Comparison of ENCODE assay signal across 16 cellular contexts in genomic region chr10:58990693-58991092, GRCh38.
A peak's percentile ranks its signal among the peaks of the same experiment; 100 is the strongest.
DNase-seq lines count a peak whose midpoint lies in the region; ATAC-seq, FAIRE-seq and TF ChIP-seq lines count a peak whose summit lies in the region.
"Had no signal": no experiment of that assay in that cellular context is flagged by ENCODE, and none has a peak within 500 bp of the region (broad histone marks: within the 10 kb centered on the region; RNA-seq: fewer than 3 reads in every experiment).

No MANE protein-coding gene starts in this region.

- peaks cover 12% of the 10 kb centered on the region; the same call in 1 of the 2 replicates for H3K36me3 ChIP-seq in SU-DHL-6 (ENCODE audit: low read length)
- H3K36me3 ChIP-seq in liver (ENCODE audit: control insufficient read depth in 4 of 4, insufficient read depth in 3 of 4, low read depth in 1 of 4, low read length in 3 of 4) = no peaks in the 10 kb centered on the region
- H3K36me3 ChIP-seq in esophagus muscularis mucosa = no peaks in the 10 kb centered on the region
- H3K36me3 ChIP-seq: HAP-1 had no signal

- 72% methylated on average over 2 of the region's 2 CpGs for WGBS in liver
- WGBS in esophagus muscularis mucosa = 95% methylated on average over 2 of the region's 2 CpGs

- H3K9me2 ChIP-seq in SU-DHL-6 (replicated peaks; ENCODE audit: insufficient read depth, low read length) = no peaks in the 10 kb centered on the region

- H3K9me3 ChIP-seq in SU-DHL-6 (ENCODE audit: insufficient read depth, low read length) (peaks cover 20% of the 10 kb centered on the region; the same call in 1 of the 2 replicates), liver (ENCODE audit: control insufficient read depth in 4 of 4, low read length in 3 of 4) (peaks cover 0 to 2% (median 0%) of the 10 kb centered on the region in 4 donors), esophagus muscularis mucosa (peaks cover 0 to 13% (median 5%) of the 10 kb centered on the region in 4 donors)

- no peaks in the 10 kb centered on the region for H3K79me2 ChIP-seq in SU-DHL-6 (ENCODE audit: insufficient read depth, low read length)

- DNase-seq in caudate nucleus (lab: John Stamatoyannopoulos, UW) (no peak), urothelium cell line (ENCODE audit: low spot score) (no peak), esophagus muscularis mucosa (ENCODE audit: extremely low spot score) (no peak)
- DNase-seq in activated CD4-positive, alpha-beta T cell treated with anti-CD3 and anti-CD28 coated beads, Interleukin-2, amount 50 U/mL, for 1 hour = no peak
- DNase-seq: 8988T; CD4-positive, alpha-beta memory T cell; DMS79 treated with DMSO at 0.1 percent for 48 hours; GF-D8; GM23248; IMR-90 had no signal

- no peaks in the 10 kb centered on the region for H4K20me1 ChIP-seq in SU-DHL-6 (ENCODE audit: low read depth, low read length)
- H4K20me1 ChIP-seq: BLaER1 had no signal

- intact Hi-C loops in esophagus muscularis mucosa (cut with DNase I) = no loop called here

- TF ChIP-seq CTCF in SU-DHL-6 (IDR thresholded peaks at IDR 0.05; ENCODE audit: insufficient read depth, low read length, poor library complexity, severe bottlenecking) (no peak), liver (IDR thresholded peaks at IDR 0.05; ENCODE audit: low read depth, low read length, missing input control) (no peak), esophagus muscularis mucosa (IDR thresholded peaks at IDR 0.05) (no peak)

- no peak overlapping the region for H3K9ac ChIP-seq in SU-DHL-6 (ENCODE audit: low read length)
- no peak overlapping the region for H3K9ac ChIP-seq in liver (ENCODE audit: low read depth in 1 of 2, low read length in 2 of 2)
- H3K9ac ChIP-seq: BLaER1, GM23248 had no signal

- H3K4me1 ChIP-seq in liver (ENCODE audit: control insufficient read depth in 4 of 4, insufficient read depth in 4 of 4, low read length in 3 of 4) = peaks cover 4 to 26% (median 20%) of the 10 kb centered on the region in 4 donors
- H3K4me1 ChIP-seq in esophagus muscularis mucosa = no peaks in the 10 kb centered on the region

- H3K4me3 ChIP-seq in SU-DHL-6 (ENCODE audit: insufficient read depth, low read length, poor library complexity, severe bottlenecking) = no peak overlapping the region
- no peak overlapping the region for H3K4me3 ChIP-seq in liver (ENCODE audit: low read depth in 1 of 3, low read length in 3 of 3)
- H3K4me3 ChIP-seq in esophagus muscularis mucosa = no peak overlapping the region
- H3K4me3 ChIP-seq: GM23248, HAP-1 had no signal

- H3K27ac ChIP-seq in SU-DHL-6 (ENCODE audit: low read depth, low read length) (peak overlapping the region; percentile 58; the same call in 1 of the 2 replicates), caudate nucleus (ENCODE audit: low read depth, low read length) (peak overlapping the region; percentile 99), liver (ENCODE audit: low read depth in 1 of 2, low read length in 2 of 2) (no peak overlapping the region), esophagus muscularis mucosa (replicated peaks in 1 of 4) (no peak overlapping the region)
- H3K27ac ChIP-seq: BLaER1, GM23248, HL-60 had no signal

- H3K27me3 ChIP-seq in SU-DHL-6 (ENCODE audit: low read length) (no peaks in the 10 kb centered on the region), liver (ENCODE audit: control insufficient read depth in 4 of 4, insufficient read depth in 4 of 4, low read length in 3 of 4) (no peaks in the 10 kb centered on the region), esophagus muscularis mucosa (no peaks in the 10 kb centered on the region)
- H3K27me3 ChIP-seq: BLaER1 had no signal

- peak; percentile 23 for FAIRE-seq in urothelium cell line (lab: Jason Lieb, UNC)

- TF ChIP-seq RAD21 in liver (IDR thresholded peaks at IDR 0.05) = no peak

- peaks cover 61% of the 10 kb centered on the region for H3F3A ChIP-seq in SU-DHL-6 (ENCODE audit: insufficient read depth)

- no peak for TF ChIP-seq EP300 in esophagus muscularis mucosa (IDR thresholded peaks at IDR 0.05)

- no peak for TF ChIP-seq POLR2A in esophagus muscularis mucosa (IDR thresholded peaks at IDR 0.05; ENCODE audit: low read depth)

- H3K4me2 ChIP-seq in SU-DHL-6 (ENCODE audit: low read depth, low read length, poor library complexity, severe bottlenecking) = no peak overlapping the region
- H3K4me2 ChIP-seq: BLaER1 had no signal

- H2AFZ ChIP-seq in SU-DHL-6 (ENCODE audit: low read depth, low read length, severe bottlenecking) = peak overlapping the region; percentile 70
- H2AFZ ChIP-seq: GM23248 had no signal

- ATAC-seq in GM19395 (IDR thresholded peaks at IDR 0.05; ENCODE audit: unreplicated experiment) = no peak

TF ChIP-seq in liver, 16 proteins besides CTCF, POLR2A, EP300 and RAD21:
- TF ChIP-seq HNF4A (conservative IDR thresholded peaks at IDR 0.05) = peak; percentile 49 to 64
- TF ChIP-seq, protein P1, sequence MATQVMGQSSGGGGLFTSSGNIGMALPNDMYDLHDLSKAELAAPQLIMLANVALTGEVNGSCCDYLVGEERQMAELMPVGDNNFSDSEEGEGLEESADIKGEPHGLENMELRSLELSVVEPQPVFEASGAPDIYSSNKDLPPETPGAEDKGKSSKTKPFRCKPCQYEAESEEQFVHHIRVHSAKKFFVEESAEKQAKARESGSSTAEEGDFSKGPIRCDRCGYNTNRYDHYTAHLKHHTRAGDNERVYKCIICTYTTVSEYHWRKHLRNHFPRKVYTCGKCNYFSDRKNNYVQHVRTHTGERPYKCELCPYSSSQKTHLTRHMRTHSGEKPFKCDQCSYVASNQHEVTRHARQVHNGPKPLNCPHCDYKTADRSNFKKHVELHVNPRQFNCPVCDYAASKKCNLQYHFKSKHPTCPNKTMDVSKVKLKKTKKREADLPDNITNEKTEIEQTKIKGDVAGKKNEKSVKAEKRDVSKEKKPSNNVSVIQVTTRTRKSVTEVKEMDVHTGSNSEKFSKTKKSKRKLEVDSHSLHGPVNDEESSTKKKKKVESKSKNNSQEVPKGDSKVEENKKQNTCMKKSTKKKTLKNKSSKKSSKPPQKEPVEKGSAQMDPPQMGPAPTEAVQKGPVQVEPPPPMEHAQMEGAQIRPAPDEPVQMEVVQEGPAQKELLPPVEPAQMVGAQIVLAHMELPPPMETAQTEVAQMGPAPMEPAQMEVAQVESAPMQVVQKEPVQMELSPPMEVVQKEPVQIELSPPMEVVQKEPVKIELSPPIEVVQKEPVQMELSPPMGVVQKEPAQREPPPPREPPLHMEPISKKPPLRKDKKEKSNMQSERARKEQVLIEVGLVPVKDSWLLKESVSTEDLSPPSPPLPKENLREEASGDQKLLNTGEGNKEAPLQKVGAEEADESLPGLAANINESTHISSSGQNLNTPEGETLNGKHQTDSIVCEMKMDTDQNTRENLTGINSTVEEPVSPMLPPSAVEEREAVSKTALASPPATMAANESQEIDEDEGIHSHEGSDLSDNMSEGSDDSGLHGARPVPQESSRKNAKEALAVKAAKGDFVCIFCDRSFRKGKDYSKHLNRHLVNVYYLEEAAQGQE (IDR thresholded peaks at IDR 0.05) = no peak
TF ChIP-seq in liver: peak in this region for 1.

Comparison
In these comparisons a context has a peak if more than half of its experiments do, and no peak if none do; other contexts are left out.
1. H3K27ac ChIP-seq: peak in SU-DHL-6 (single experiment) and caudate nucleus (single experiment); none in liver (0 of 2) and esophagus muscularis mucosa (0 of 4).